In the genomic region with DNA sequence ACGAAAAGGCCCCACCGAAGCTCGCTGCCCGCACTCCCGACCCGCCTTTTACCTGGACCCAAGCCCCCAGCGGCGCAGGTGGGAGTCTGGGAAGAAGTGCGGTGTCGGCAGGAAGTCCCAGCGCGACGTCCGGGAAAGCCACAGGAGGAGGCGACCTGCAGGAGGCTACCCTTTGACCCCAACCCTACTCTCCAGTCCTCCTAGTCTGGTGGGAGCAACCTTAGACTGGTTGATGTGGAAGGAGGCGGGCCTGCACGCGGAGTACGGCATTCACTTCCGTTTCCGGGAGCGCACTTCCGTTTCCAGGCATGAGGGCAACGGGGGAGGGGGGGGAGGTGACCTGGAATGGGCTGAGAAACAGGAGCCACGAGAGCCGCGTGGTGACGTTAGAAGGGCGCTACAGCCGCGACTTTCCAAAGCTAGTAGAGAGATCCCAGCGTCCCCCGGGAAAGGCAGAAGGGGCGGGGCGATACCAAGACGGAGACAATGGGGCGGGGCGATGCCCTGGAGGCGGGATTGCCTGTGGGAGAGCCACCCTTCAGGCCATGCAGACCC, we compare ENCODE assay signal across 2 cellular contexts.
TF ChIP-seq lines count a peak whose summit lies in the region.

No MANE protein-coding gene starts in this region.

TF ChIP-seq in HEK293, 187 proteins besides CTCF, POLR2A, EP300 and RAD21 (continues in another document):
- TF ChIP-seq, protein P1, sequence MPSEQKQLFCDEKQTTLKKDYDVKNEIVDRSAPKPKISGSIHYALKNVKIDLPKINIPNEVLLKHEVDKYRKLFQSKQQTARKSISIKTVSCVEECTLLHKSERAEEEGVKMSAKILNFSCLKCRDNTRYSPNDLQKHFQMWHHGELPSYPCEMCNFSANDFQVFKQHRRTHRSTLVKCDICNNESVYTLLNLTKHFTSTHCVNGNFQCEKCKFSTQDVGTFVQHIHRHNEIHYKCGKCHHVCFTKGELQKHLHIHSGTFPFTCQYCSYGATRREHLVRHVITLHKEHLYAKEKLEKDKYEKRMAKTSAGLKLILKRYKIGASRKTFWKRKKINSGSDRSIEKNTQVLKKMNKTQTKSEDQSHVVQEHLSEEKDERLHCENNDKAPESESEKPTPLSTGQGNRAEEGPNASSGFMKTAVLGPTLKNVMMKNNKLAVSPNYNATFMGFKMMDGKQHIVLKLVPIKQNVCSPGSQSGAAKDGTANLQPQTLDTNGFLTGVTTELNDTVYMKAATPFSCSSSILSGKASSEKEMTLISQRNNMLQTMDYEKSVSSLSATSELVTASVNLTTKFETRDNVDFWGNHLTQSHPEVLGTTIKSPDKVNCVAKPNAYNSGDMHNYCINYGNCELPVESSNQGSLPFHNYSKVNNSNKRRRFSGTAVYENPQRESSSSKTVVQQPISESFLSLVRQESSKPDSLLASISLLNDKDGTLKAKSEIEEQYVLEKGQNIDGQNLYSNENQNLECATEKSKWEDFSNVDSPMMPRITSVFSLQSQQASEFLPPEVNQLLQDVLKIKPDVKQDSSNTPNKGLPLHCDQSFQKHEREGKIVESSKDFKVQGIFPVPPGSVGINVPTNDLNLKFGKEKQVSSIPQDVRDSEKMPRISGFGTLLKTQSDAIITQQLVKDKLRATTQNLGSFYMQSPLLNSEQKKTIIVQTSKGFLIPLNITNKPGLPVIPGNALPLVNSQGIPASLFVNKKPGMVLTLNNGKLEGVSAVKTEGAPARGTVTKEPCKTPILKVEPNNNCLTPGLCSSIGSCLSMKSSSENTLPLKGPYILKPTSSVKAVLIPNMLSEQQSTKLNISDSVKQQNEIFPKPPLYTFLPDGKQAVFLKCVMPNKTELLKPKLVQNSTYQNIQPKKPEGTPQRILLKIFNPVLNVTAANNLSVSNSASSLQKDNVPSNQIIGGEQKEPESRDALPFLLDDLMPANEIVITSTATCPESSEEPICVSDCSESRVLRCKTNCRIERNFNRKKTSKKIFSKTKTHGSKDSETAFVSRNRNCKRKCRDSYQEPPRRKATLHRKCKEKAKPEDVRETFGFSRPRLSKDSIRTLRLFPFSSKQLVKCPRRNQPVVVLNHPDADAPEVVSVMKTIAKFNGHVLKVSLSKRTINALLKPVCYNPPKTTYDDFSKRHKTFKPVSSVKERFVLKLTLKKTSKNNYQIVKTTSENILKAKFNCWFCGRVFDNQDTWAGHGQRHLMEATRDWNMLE (tag by site-specific recombination; conservative IDR thresholded peaks at IDR 0.05; ENCODE audit: low read depth), result peak; percentile 98
- TF ChIP-seq SP2 (tag by site-specific recombination; IDR thresholded peaks at IDR 0.05) (peak; percentile 62), SP3 (tag by site-specific recombination; IDR thresholded peaks at IDR 0.05) (peak; percentile 41; the same call in 1 of the 2 replicates), KLF8 (tag by site-specific recombination; IDR thresholded peaks at IDR 0.05) (peak; percentile 41; the same call in 1 of the 2 replicates), ZBTB21 (tag by site-specific recombination; IDR thresholded peaks at IDR 0.05) (peak; percentile 88), ZNF16 (tag by site-specific recombination; IDR thresholded peaks at IDR 0.05; ENCODE audit: low read depth) (no peak)
- TF ChIP-seq, protein P2, sequence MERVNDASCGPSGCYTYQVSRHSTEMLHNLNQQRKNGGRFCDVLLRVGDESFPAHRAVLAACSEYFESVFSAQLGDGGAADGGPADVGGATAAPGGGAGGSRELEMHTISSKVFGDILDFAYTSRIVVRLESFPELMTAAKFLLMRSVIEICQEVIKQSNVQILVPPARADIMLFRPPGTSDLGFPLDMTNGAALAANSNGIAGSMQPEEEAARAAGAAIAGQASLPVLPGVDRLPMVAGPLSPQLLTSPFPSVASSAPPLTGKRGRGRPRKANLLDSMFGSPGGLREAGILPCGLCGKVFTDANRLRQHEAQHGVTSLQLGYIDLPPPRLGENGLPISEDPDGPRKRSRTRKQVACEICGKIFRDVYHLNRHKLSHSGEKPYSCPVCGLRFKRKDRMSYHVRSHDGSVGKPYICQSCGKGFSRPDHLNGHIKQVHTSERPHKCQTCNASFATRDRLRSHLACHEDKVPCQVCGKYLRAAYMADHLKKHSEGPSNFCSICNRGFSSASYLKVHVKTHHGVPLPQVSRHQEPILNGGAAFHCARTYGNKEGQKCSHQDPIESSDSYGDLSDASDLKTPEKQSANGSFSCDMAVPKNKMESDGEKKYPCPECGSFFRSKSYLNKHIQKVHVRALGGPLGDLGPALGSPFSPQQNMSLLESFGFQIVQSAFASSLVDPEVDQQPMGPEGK (tag by site-specific recombination; IDR thresholded peaks at IDR 0.05), result peak; percentile 40; the same call in 1 of the 2 replicates
- TF ChIP-seq, protein P3, sequence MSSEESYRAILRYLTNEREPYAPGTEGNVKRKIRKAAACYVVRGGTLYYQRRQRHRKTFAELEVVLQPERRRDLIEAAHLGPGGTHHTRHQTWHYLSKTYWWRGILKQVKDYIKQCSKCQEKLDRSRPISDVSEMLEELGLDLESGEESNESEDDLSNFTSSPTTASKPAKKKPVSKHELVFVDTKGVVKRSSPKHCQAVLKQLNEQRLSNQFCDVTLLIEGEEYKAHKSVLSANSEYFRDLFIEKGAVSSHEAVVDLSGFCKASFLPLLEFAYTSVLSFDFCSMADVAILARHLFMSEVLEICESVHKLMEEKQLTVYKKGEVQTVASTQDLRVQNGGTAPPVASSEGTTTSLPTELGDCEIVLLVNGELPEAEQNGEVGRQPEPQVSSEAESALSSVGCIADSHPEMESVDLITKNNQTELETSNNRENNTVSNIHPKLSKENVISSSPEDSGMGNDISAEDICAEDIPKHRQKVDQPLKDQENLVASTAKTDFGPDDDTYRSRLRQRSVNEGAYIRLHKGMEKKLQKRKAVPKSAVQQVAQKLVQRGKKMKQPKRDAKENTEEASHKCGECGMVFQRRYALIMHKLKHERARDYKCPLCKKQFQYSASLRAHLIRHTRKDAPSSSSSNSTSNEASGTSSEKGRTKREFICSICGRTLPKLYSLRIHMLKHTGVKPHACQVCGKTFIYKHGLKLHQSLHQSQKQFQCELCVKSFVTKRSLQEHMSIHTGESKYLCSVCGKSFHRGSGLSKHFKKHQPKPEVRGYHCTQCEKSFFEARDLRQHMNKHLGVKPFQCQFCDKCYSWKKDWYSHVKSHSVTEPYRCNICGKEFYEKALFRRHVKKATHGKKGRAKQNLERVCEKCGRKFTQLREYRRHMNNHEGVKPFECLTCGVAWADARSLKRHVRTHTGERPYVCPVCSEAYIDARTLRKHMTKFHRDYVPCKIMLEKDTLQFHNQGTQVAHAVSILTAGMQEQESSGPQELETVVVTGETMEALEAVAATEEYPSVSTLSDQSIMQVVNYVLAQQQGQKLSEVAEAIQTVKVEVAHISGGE (tag by site-specific recombination; conservative IDR thresholded peaks at IDR 0.05; ENCODE audit: low read depth), result no peak; the same call in 1 of the 2 replicates

TF ChIP-seq in GM12878, 131 proteins besides CTCF, POLR2A, EP300 and RAD21 (continued from another document):
- TF ChIP-seq, protein P4, sequence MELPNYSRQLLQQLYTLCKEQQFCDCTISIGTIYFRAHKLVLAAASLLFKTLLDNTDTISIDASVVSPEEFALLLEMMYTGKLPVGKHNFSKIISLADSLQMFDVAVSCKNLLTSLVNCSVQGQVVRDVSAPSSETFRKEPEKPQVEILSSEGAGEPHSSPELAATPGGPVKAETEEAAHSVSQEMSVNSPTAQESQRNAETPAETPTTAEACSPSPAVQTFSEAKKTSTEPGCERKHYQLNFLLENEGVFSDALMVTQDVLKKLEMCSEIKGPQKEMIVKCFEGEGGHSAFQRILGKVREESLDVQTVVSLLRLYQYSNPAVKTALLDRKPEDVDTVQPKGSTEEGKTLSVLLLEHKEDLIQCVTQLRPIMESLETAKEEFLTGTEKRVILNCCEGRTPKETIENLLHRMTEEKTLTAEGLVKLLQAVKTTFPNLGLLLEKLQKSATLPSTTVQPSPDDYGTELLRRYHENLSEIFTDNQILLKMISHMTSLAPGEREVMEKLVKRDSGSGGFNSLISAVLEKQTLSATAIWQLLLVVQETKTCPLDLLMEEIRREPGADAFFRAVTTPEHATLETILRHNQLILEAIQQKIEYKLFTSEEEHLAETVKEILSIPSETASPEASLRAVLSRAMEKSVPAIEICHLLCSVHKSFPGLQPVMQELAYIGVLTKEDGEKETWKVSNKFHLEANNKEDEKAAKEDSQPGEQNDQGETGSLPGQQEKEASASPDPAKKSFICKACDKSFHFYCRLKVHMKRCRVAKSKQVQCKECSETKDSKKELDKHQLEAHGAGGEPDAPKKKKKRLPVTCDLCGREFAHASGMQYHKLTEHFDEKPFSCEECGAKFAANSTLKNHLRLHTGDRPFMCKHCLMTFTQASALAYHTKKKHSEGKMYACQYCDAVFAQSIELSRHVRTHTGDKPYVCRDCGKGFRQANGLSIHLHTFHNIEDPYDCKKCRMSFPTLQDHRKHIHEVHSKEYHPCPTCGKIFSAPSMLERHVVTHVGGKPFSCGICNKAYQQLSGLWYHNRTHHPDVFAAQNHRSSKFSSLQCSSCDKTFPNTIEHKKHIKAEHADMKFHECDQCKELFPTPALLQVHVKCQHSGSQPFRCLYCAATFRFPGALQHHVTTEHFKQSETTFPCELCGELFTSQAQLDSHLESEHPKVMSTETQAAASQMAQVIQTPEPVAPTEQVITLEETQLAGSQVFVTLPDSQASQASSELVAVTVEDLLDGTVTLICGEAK (IDR thresholded peaks at IDR 0.05; ENCODE audit: borderline replicate concordance), result peak; percentile 84
- TF ChIP-seq POLR2AphosphoS2 (IDR thresholded peaks at IDR 0.05; ENCODE audit: low read depth, low read length) (no peak), PML (IDR thresholded peaks at IDR 0.05; ENCODE audit: low read length) (no peak), IKZF2 (IDR thresholded peaks at IDR 0.05) (no peak), NR2C1 (IDR thresholded peaks at IDR 0.05) (peak; percentile 72), ZNF24 (IDR thresholded peaks at IDR 0.05) (no peak), WRNIP1 (IDR thresholded peaks at IDR 0.05; ENCODE audit: borderline replicate concordance, low read depth, low read length) (no peak), SPI1 (IDR thresholded peaks at IDR 0.05; ENCODE audit: borderline replicate concordance, insufficient read depth, low read depth, low read length) (peak; percentile 15; the same call in 1 of the 2 replicates), GABPA (IDR thresholded peaks at IDR 0.05; ENCODE audit: low read depth) (peak; percentile 67), SMAD5 (IDR thresholded peaks at IDR 0.05; ENCODE audit: low read depth) (no peak), TARDBP (IDR thresholded peaks at IDR 0.05; ENCODE audit: borderline replicate concordance) (no peak), TBL1XR1 (IDR thresholded peaks at IDR 0.05; ENCODE audit: low read depth, low read length) (no peak), MEF2A (IDR thresholded peaks at IDR 0.05; ENCODE audit: insufficient read depth, low read depth, low read length) (no peak), TCF12 (IDR thresholded peaks at IDR 0.05; ENCODE audit: low read depth, low read length) (no peak), ZBED1 (IDR thresholded peaks at IDR 0.05; ENCODE audit: borderline replicate concordance) (no peak)
- TF ChIP-seq, protein P5, sequence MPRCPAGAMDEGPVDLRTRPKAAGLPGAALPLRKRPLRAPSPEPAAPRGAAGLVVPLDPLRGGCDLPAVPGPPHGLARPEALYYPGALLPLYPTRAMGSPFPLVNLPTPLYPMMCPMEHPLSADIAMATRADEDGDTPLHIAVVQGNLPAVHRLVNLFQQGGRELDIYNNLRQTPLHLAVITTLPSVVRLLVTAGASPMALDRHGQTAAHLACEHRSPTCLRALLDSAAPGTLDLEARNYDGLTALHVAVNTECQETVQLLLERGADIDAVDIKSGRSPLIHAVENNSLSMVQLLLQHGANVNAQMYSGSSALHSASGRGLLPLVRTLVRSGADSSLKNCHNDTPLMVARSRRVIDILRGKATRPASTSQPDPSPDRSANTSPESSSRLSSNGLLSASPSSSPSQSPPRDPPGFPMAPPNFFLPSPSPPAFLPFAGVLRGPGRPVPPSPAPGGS (IDR thresholded peaks at IDR 0.05; ENCODE audit: borderline replicate concordance, insufficient read depth, low read depth, low read length, poor library complexity, severe bottlenecking), result no peak
- TF ChIP-seq, protein P6, sequence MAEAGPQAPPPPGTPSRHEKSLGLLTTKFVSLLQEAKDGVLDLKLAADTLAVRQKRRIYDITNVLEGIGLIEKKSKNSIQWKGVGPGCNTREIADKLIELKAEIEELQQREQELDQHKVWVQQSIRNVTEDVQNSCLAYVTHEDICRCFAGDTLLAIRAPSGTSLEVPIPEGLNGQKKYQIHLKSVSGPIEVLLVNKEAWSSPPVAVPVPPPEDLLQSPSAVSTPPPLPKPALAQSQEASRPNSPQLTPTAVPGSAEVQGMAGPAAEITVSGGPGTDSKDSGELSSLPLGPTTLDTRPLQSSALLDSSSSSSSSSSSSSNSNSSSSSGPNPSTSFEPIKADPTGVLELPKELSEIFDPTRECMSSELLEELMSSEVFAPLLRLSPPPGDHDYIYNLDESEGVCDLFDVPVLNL (IDR thresholded peaks at IDR 0.05; ENCODE audit: low read depth, low read length), result no peak
- TF ChIP-seq, protein P7, sequence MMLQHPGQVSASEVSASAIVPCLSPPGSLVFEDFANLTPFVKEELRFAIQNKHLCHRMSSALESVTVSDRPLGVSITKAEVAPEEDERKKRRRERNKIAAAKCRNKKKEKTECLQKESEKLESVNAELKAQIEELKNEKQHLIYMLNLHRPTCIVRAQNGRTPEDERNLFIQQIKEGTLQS (IDR thresholded peaks at IDR 0.05; ENCODE audit: borderline replicate concordance, extremely low read depth, low read depth, low read length), result no peak
- TF ChIP-seq, protein P8, sequence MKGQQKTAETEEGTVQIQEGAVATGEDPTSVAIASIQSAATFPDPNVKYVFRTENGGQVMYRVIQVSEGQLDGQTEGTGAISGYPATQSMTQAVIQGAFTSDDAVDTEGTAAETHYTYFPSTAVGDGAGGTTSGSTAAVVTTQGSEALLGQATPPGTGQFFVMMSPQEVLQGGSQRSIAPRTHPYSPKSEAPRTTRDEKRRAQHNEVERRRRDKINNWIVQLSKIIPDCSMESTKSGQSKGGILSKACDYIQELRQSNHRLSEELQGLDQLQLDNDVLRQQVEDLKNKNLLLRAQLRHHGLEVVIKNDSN (IDR thresholded peaks at IDR 0.05; ENCODE audit: borderline replicate concordance, extremely low read length, insufficient read depth, low read depth, low read length), result no peak
